ENCODE assay signal across 1 cellular context in the genomic region with DNA sequence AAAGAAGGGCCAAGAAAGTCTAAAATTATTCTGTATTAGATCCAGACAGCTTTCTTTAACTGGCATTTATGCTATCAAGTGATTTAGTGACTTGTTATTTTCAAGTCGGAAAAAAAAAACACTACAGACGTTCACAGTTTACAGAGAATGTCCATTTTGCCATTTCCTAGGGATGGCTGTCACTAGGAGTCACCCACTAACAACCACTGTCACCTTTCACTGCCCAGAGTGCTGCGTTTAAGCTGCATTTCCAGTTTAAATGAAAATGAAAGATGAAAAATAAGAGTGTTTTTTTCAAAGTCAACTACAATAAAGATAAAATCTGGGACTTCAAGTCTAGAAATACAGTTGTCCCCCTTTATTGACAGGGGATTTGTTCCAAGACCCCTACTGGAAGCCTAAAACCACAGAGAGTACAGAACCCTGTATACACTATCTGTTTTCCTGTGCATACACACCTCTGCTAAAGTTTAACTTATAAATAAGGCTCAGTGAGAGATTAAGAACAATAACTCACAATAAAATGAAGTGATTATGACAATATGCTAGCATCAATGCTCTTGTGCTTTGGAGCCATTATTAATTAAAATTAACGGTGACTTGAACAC.
TF ChIP-seq lines count a peak whose summit lies in the region.

No MANE protein-coding gene starts in this region.

TF ChIP-seq in SK-N-SH, 30 proteins besides CTCF, POLR2A, EP300 and RAD21 (continued from another document):
- TF ChIP-seq, protein P1, sequence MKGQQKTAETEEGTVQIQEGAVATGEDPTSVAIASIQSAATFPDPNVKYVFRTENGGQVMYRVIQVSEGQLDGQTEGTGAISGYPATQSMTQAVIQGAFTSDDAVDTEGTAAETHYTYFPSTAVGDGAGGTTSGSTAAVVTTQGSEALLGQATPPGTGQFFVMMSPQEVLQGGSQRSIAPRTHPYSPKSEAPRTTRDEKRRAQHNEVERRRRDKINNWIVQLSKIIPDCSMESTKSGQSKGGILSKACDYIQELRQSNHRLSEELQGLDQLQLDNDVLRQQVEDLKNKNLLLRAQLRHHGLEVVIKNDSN (IDR thresholded peaks at IDR 0.05; ENCODE audit: borderline replicate concordance, low read depth): no peak
